ENCODE assay signal across 29 cellular contexts in the genomic region with DNA sequence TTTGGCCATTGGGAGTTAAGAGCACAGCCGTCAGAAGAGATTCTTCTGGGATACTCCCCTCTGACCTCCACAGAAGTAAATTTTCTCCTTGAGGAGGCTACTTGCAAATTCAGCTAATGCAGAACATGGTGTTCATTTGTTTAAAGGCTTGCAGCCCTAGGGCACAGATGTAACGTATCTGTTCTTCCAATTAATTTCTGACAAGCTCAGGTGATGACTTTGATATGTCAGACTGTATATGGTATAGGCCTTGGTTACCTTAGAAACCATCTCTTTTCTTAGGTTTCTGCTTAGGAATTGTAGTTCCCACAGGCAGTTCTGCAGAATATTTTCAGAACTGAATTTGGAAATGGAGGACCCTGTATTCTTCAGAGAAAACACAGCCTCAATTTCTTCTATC.
"Had no signal": no experiment of that assay in that cellular context is flagged by ENCODE, and none has a peak within 500 bp of the region (broad histone marks: within the 10 kb centered on the region; RNA-seq: fewer than 3 reads in every experiment).

No MANE protein-coding gene starts in this region.

- H3K27ac ChIP-seq: ascending aorta, breast epithelium, cardiac muscle cell, colonic mucosa, gastrocnemius medialis had no signal

- H3K27me3 Mint-ChIP-seq: activated CD4-positive, alpha-beta memory T cell treated with anti-CD3 and anti-CD28 coated beads, Interleukin-2, amount 10 ng/mL, durations not matched to agents 7 days and 5 days; activated CD4-positive, alpha-beta T cell treated with anti-CD3 and anti-CD28 coated beads for 36 hours; activated CD4-positive, alpha-beta T cell treated with anti-CD3 and anti-CD28 coated beads, Interleukin-2, amount 10 ng/mL, durations not matched to agents 7 days and 5 days; activated naive CD4-positive, alpha-beta T cell treated with anti-CD3 and anti-CD28 coated beads, Interleukin-2, amount 10 ng/mL, durations not matched to agents 7 days and 5 days; activated naive CD8-positive, alpha-beta T cell treated with anti-CD3 and anti-CD28 coated beads, Interleukin-2, amount 10 ng/mL, durations not matched to agents 7 days and 5 days; activated T-cell treated with anti-CD3 and anti-CD28 coated beads, Interleukin-2, amount 50 U/mL, for 24 hours; brain had no signal

- H3K27ac Mint-ChIP-seq: activated CD4-positive, alpha-beta memory T cell treated with anti-CD3 and anti-CD28 coated beads, Interleukin-2, amount 10 ng/mL, durations not matched to agents 7 days and 5 days; activated CD4-positive, alpha-beta T cell treated with anti-CD3 and anti-CD28 coated beads for 36 hours; activated CD4-positive, alpha-beta T cell treated with anti-CD3 and anti-CD28 coated beads, Interleukin-2, amount 10 ng/mL, durations not matched to agents 7 days and 5 days; activated naive CD4-positive, alpha-beta T cell treated with anti-CD3 and anti-CD28 coated beads, Interleukin-2, amount 10 ng/mL, durations not matched to agents 7 days and 5 days; activated naive CD4-positive, alpha-beta T cell treated with anti-CD3 and anti-CD28 coated beads, Interleukin-2, amount 50 U/mL, for 72 hours; activated naive CD8-positive, alpha-beta T cell treated with anti-CD3 and anti-CD28 coated beads, Interleukin-2, amount 10 ng/mL, durations not matched to agents 7 days and 5 days; activated T-cell treated with anti-CD3 and anti-CD28 coated beads, Interleukin-2, amount 50 U/mL, for 24 hours; activated T-cell treated with anti-CD3 and anti-CD28 coated beads, Interleukin-2, amount 50 U/mL, for 72 hours; endodermal cell had no signal

- H3K4me3 ChIP-seq: ascending aorta, breast epithelium, cardiac muscle cell, colonic mucosa, gastrocnemius medialis had no signal

- H3K4me1 Mint-ChIP-seq: endodermal cell had no signal

- DNase-seq: activated CD4-positive, alpha-beta memory T cell treated with anti-CD3 and anti-CD28 coated beads, Interleukin-2, amount 10 ng/mL, durations not matched to agents 7 days and 5 days; activated CD4-positive, alpha-beta T cell treated with anti-CD3 and anti-CD28 coated beads for 36 hours; activated CD4-positive, alpha-beta T cell treated with anti-CD3 and anti-CD28 coated beads, Interleukin-2, amount 10 ng/mL, durations not matched to agents 7 days and 5 days; activated CD4-positive, alpha-beta T cell treated with anti-CD3 and anti-CD28 coated beads, Interleukin-2, amount 50 U/mL, for 4 hours; activated CD4-positive, CD25-positive, alpha-beta regulatory T cell; activated CD4-positive, CD25-positive, alpha-beta regulatory T cell treated with anti-CD3 and anti-CD28 coated beads, Interleukin-2, amount 50 U/mL, for 72 hours; activated CD8-positive, alpha-beta memory T cell treated with anti-CD3 and anti-CD28 coated beads, Interleukin-2, amount 50 U/mL, for 48 hours; activated gamma-delta T cell; activated naive CD4-positive, alpha-beta T cell; activated naive CD4-positive, alpha-beta T cell treated with anti-CD3 and anti-CD28 coated beads, Interleukin-2, amount 10 ng/mL, durations not matched to agents 7 days and 5 days; activated naive CD8-positive, alpha-beta T cell treated with anti-CD3 and anti-CD28 coated beads, Interleukin-2, amount 10 ng/mL, durations not matched to agents 7 days and 5 days; activated T-cell treated with anti-CD3 and anti-CD28 coated beads for 4 hours; activated T-cell treated with anti-CD3 and anti-CD28 coated beads, Interleukin-2, amount 50 U/mL, for 24 hours; activated T-cell treated with anti-CD3 and anti-CD28 coated beads, Interleukin-2, amount 50 U/mL, for 72 hours; central memory CD4-positive, alpha-beta T cell; cerebellar nuclear complex; colonic mucosa; effector memory CD4-positive, alpha-beta T cell; endodermal cell; foreskin fibroblast; gastrocnemius medialis; glutamatergic neuron; T-helper 2 cell had no signal

- H3K27me3 ChIP-seq: ascending aorta, breast epithelium, cardiac muscle cell, colonic mucosa, gastrocnemius medialis had no signal

- H3K9me3 ChIP-seq: breast epithelium, colonic mucosa, gastrocnemius medialis had no signal

- H3K36me3 ChIP-seq: ascending aorta, breast epithelium, cardiac muscle cell, colonic mucosa, gastrocnemius medialis had no signal

- ATAC-seq: activated CD4-positive, alpha-beta T cell treated with anti-CD3 and anti-CD28 coated beads for 36 hours; activated T-cell treated with anti-CD3 and anti-CD28 coated beads, Interleukin-2, amount 50 U/mL, for 72 hours; esophagus mucosa; gastrocnemius medialis had no signal

- H3K4me3 Mint-ChIP-seq: activated CD4-positive, alpha-beta memory T cell treated with anti-CD3 and anti-CD28 coated beads, Interleukin-2, amount 10 ng/mL, durations not matched to agents 7 days and 5 days; activated CD4-positive, alpha-beta T cell treated with anti-CD3 and anti-CD28 coated beads for 36 hours; activated CD4-positive, alpha-beta T cell treated with anti-CD3 and anti-CD28 coated beads, Interleukin-2, amount 10 ng/mL, durations not matched to agents 7 days and 5 days; activated naive CD4-positive, alpha-beta T cell treated with anti-CD3 and anti-CD28 coated beads, Interleukin-2, amount 10 ng/mL, durations not matched to agents 7 days and 5 days; activated naive CD8-positive, alpha-beta T cell treated with anti-CD3 and anti-CD28 coated beads, Interleukin-2, amount 10 ng/mL, durations not matched to agents 7 days and 5 days; activated T-cell treated with anti-CD3 and anti-CD28 coated beads, Interleukin-2, amount 50 U/mL, for 24 hours; activated T-cell treated with anti-CD3 and anti-CD28 coated beads, Interleukin-2, amount 50 U/mL, for 72 hours; brain; endodermal cell had no signal

- H3K4me1 ChIP-seq: ascending aorta, breast epithelium, colonic mucosa had no signal
